ENCODE assay signal across 8 cellular contexts in the genomic region with DNA sequence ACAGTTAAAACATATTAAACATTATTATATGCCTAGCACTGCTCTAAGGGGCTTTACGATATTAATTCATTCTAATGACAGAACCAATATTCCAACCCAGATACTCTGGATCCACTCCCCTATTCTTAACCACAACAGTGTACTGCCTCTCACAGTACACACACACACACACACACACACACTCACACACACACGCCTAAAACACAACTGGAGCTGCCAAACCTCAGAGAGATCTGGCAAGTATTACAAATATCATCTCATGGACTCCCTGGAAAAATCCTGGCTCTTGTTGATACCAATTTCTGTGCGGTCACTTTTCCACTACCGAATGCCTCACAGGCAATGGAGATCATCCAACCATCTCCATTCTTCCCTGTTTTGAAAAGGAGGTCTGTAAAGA.
A peak's percentile ranks its signal among the peaks of the same experiment; 100 is the strongest.
DNase-seq lines count a peak whose midpoint lies in the region; ATAC-seq lines count a peak whose summit lies in the region.

No MANE protein-coding gene starts in this region.

- H3K27ac ChIP-seq in subcutaneous abdominal adipose tissue (ENCODE audit: low read depth, low read length) = no peak overlapping the region

- peaks cover 36% of the 10 kb centered on the region for H3K4me1 Mint-ChIP-seq in activated naive CD8-positive, alpha-beta T cell treated with anti-CD3 and anti-CD28 coated beads, Interleukin-2, amount 50 U/mL, for 24 hours

- peak overlapping the region; percentile 91 for H3K27ac Mint-ChIP-seq in activated naive CD8-positive, alpha-beta T cell treated with anti-CD3 and anti-CD28 coated beads, Interleukin-2, amount 50 U/mL, for 24 hours

- H3K9me3 ChIP-seq in iPS-18c (ENCODE audit: control insufficient read depth, insufficient read depth, low read length) (no peaks in the 10 kb centered on the region), subcutaneous abdominal adipose tissue (ENCODE audit: control insufficient read depth in 5 of 5, low read length in 5 of 5) (no peaks in the 10 kb centered on the region)

- H3K9ac ChIP-seq in subcutaneous abdominal adipose tissue (ENCODE audit: low read length in 5 of 5) = peak overlapping the region in 2 of 5 donors; percentile 97 to 99

- H3K27me3 Mint-ChIP-seq in activated naive CD8-positive, alpha-beta T cell treated with anti-CD3 and anti-CD28 coated beads, Interleukin-2, amount 50 U/mL, for 24 hours = peaks cover 3% of the 10 kb centered on the region

- H3K9me3 Mint-ChIP-seq in activated naive CD8-positive, alpha-beta T cell treated with anti-CD3 and anti-CD28 coated beads, Interleukin-2, amount 50 U/mL, for 24 hours = peaks cover 4% of the 10 kb centered on the region

- peak overlapping the region; percentile 96; the same call in 1 of the 2 replicates for H3K4me3 ChIP-seq in iPS-18c (ENCODE audit: insufficient read depth, low read depth, low read length)
- peak overlapping the region in 4 of 5 donors; percentile 93 to 99 (median 97) for H3K4me3 ChIP-seq in subcutaneous abdominal adipose tissue (ENCODE audit: low read depth in 1 of 5, low read length in 5 of 5)

- DNase-seq in DMS53 (lab: John Stamatoyannopoulos, UW) = peak; percentile 23
- no peak for DNase-seq in DMS53 treated with DMSO at 0.1 percent for 48 hours (lab: John Stamatoyannopoulos, UW; ENCODE audit: unreplicated experiment)
- DNase-seq in activated naive CD8-positive, alpha-beta T cell treated with anti-CD3 and anti-CD28 coated beads, Interleukin-2, amount 50 U/mL, for 24 hours = no peak
- DNase-seq in COR-L47 (lab: John Stamatoyannopoulos, UW) = no peak
- no peak for DNase-seq in NCI-H2171 treated with DMSO at 0.1 percent for 48 hours (lab: John Stamatoyannopoulos, UW)
- no peak for DNase-seq in superior temporal gyrus (ENCODE audit: extremely low spot score)

- ATAC-seq in activated naive CD8-positive, alpha-beta T cell treated with anti-CD3 and anti-CD28 coated beads, Interleukin-2, amount 50 U/mL, for 24 hours = no peak

- peaks cover 0 to 6% (median 3%) of the 10 kb centered on the region in 5 donors for H3K36me3 ChIP-seq in subcutaneous abdominal adipose tissue (ENCODE audit: control insufficient read depth in 5 of 5, insufficient read depth in 5 of 5, low read length in 5 of 5)

- H3K27me3 ChIP-seq in subcutaneous abdominal adipose tissue (ENCODE audit: control insufficient read depth in 5 of 5, insufficient read depth in 4 of 5, low read length in 5 of 5) = no peaks in the 10 kb centered on the region

- H3K4me1 ChIP-seq in subcutaneous abdominal adipose tissue (ENCODE audit: control insufficient read depth in 5 of 5, insufficient read depth in 5 of 5, low read length in 5 of 5) = peaks cover 0 to 24% (median 21%) of the 10 kb centered on the region in 5 donors

- H3K4me3 Mint-ChIP-seq in activated naive CD8-positive, alpha-beta T cell treated with anti-CD3 and anti-CD28 coated beads, Interleukin-2, amount 50 U/mL, for 24 hours = peak overlapping the region; percentile 96

- peaks cover 19% of the 10 kb centered on the region for H3K36me3 Mint-ChIP-seq in activated naive CD8-positive, alpha-beta T cell treated with anti-CD3 and anti-CD28 coated beads, Interleukin-2, amount 50 U/mL, for 24 hours (ENCODE audit: low read depth)
